Comparison of ENCODE assay signal across 13 cellular contexts in the genomic region with DNA sequence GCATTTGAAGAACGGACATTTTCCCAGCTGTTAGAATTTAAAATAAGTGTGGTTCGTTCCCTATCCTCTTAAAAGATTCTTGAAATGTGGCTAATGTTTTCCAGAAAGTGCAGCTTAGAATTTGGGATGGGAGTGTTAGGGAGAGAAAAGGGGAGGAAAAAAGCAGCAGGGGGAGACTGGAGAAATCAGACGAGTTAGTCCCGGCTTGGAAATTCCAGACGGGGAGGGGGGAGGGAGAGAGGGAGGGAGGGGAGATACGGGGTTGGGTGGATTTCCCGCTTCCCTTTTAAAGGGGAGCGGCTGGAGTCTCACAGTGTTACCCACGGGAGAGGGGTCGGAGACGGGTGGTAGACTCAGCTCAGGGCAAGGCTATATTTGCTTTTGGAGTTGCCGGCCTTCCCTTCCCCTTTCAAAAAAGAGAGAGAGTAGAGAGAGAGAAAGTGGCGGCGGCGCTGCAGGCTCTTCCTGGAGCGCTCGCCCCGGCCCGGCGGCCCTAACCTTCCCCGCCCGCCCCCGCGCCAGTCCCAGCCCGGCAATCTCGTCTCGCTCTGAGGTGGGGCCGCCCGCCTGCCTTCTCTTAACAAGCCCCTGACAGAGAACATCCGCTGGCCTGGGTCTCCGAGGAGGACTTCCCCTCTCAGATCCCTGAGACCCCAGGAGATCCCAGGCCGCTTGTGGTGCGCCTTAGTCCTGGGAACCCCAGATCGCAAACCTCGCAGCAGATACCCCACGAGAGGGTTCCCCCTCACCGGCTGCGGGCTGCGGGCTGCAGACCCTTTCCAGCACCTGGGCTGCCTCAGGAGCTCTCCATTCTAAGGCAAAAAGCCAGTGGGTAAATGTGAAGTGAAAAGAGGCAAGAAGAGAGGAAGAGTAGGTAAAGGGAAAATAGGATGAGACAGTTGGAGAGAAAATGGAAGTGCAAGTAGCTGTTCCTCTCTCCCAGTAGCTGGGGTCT. TPM values are rescaled to one million over a fixed set of nuclear protein-coding genes. Genes with fewer than 3 reads are reported as not detected.
DNase-seq lines count a peak whose midpoint lies in the region; ATAC-seq and TF ChIP-seq lines count a peak whose summit lies in the region.
"Had no signal": no experiment of that assay in that cellular context is flagged by ENCODE, and none has a peak within 500 bp of the region (broad histone marks: within the 10 kb centered on the region; RNA-seq: fewer than 3 reads in every experiment).

No MANE protein-coding gene starts in this region.

- no peaks in the 10 kb centered on the region for H3K79me2 ChIP-seq in MM.1S (ENCODE audit: low read length)

- peak; percentile 39 for ATAC-seq in activated CD8-positive, alpha-beta T cell treated with anti-CD3 and anti-CD28 coated beads for 36 hours
- ATAC-seq in activated CD8-positive, alpha-beta T cell treated with anti-CD3 and anti-CD28 coated beads, Interleukin-2, amount 10 ng/mL, durations not matched to agents 7 days and 5 days: no peak
- no peak for ATAC-seq in stimulated activated naive CD8-positive, alpha-beta T cell treated with anti-CD3 and anti-CD28 coated beads, Interleukin-15, Interleukin-2, amounts not matched to agents 100 U/mL and 50 U/mL, for 24 hours
- no peak for ATAC-seq in heart right ventricle

- no peaks in the 10 kb centered on the region for H3K9me3 Mint-ChIP-seq in activated CD8-positive, alpha-beta T cell treated with anti-CD3 and anti-CD28 coated beads for 36 hours
- no peaks in the 10 kb centered on the region for H3K9me3 Mint-ChIP-seq in activated CD8-positive, alpha-beta T cell treated with anti-CD3 and anti-CD28 coated beads, Interleukin-2, amount 10 ng/mL, durations not matched to agents 7 days and 5 days (ENCODE audit: insufficient read depth)

- peaks cover 72% of the 10 kb centered on the region for H3K27me3 Mint-ChIP-seq in activated CD8-positive, alpha-beta T cell treated with anti-CD3 and anti-CD28 coated beads for 36 hours
- peaks cover 80% of the 10 kb centered on the region for H3K27me3 Mint-ChIP-seq in activated CD8-positive, alpha-beta T cell treated with anti-CD3 and anti-CD28 coated beads, Interleukin-2, amount 10 ng/mL, durations not matched to agents 7 days and 5 days (ENCODE audit: low read depth)

- H3K4me1 ChIP-seq in iPS DF 6.9 (ENCODE audit: control insufficient read depth, insufficient read depth, low read length) (peaks cover 2% of the 10 kb centered on the region; the same call in 1 of the 2 replicates), heart right ventricle (no peaks in the 10 kb centered on the region), MM.1S (ENCODE audit: low read length) (no peaks in the 10 kb centered on the region)
- H3K4me1 ChIP-seq: colonic mucosa had no signal

- H3K27ac Mint-ChIP-seq in activated CD8-positive, alpha-beta T cell treated with anti-CD3 and anti-CD28 coated beads for 36 hours: no peak overlapping the region
- H3K27ac Mint-ChIP-seq in activated CD8-positive, alpha-beta T cell treated with anti-CD3 and anti-CD28 coated beads, Interleukin-2, amount 10 ng/mL, durations not matched to agents 7 days and 5 days: no peak overlapping the region

- no CpG with 5 or more reads among the region's 39 CpGs for WGBS in iPS DF 6.9 (ENCODE audit: insufficient coverage, insufficient read length)
- 7 to 9% methylated on average over 38 to 39 of the region's 39 CpGs for WGBS in heart right ventricle, 2 donors

- TF ChIP-seq CTCF in activated CD8-positive, alpha-beta T cell treated with anti-CD3 and anti-CD28 coated beads for 36 hours (IDR thresholded peaks at IDR 0.05): no peak
- TF ChIP-seq CTCF in WI38 (IDR thresholded peaks at IDR 0.05; ENCODE audit: low read depth, low read length) (no peak), heart right ventricle (IDR thresholded peaks at IDR 0.05) (no peak), MM.1S (IDR thresholded peaks at IDR 0.05; ENCODE audit: low read length) (no peak), GM13976 (IDR thresholded peaks at IDR 0.05; ENCODE audit: borderline replicate concordance, control extremely low read depth, extremely low read depth, insufficient read depth, missing control alignments) (no peak)

- no peaks in the 10 kb centered on the region for H3K9me3 ChIP-seq in iPS DF 6.9 (ENCODE audit: control insufficient read depth, insufficient read depth, low read length)
- no peaks in the 10 kb centered on the region for H3K9me3 ChIP-seq in heart right ventricle
- no peaks in the 10 kb centered on the region for H3K9me3 ChIP-seq in MM.1S (replicated peaks; ENCODE audit: insufficient read depth, low read length)
- H3K9me3 ChIP-seq: colonic mucosa had no signal

- H3K9ac ChIP-seq in MM.1S (ENCODE audit: low read length): no peak overlapping the region

- H3K36me3 ChIP-seq in iPS DF 6.9 (ENCODE audit: control insufficient read depth, insufficient read depth, low read length): peaks cover 3% of the 10 kb centered on the region; the same call in 1 of the 2 replicates
- H3K36me3 ChIP-seq in heart right ventricle: no peaks in the 10 kb centered on the region
- no peaks in the 10 kb centered on the region for H3K36me3 ChIP-seq in MM.1S (replicated peaks; ENCODE audit: insufficient read depth, low read length)
- H3K36me3 ChIP-seq: colonic mucosa had no signal

- H3K27ac ChIP-seq in iPS DF 6.9 (ENCODE audit: low read length): no peak overlapping the region
- H3K27ac ChIP-seq in heart right ventricle: no peak overlapping the region
- H3K27ac ChIP-seq in MM.1S (ENCODE audit: low read length): no peak overlapping the region
- H3K27ac ChIP-seq: colonic mucosa had no signal

- H3K4me3 ChIP-seq in WI38 (ENCODE audit: low read depth, low read length): peak overlapping the region; percentile 56
- peak overlapping the region; percentile 67; the same call in 1 of the 2 replicates for H3K4me3 ChIP-seq in iPS DF 6.9 (ENCODE audit: low read length)
- no peak overlapping the region for H3K4me3 ChIP-seq in heart right ventricle
- H3K4me3 ChIP-seq in MM.1S (ENCODE audit: low read length): no peak overlapping the region
- H3K4me3 ChIP-seq: colonic mucosa had no signal

- H3K9me2 ChIP-seq in MM.1S (replicated peaks; ENCODE audit: insufficient read depth, low read length): no peaks in the 10 kb centered on the region

- H3K4me3 Mint-ChIP-seq in activated CD8-positive, alpha-beta T cell treated with anti-CD3 and anti-CD28 coated beads for 36 hours: no peak overlapping the region
- no peak overlapping the region for H3K4me3 Mint-ChIP-seq in activated CD8-positive, alpha-beta T cell treated with anti-CD3 and anti-CD28 coated beads, Interleukin-2, amount 10 ng/mL, durations not matched to agents 7 days and 5 days

- DNase-seq in activated CD8-positive, alpha-beta T cell treated with anti-CD3 and anti-CD28 coated beads for 36 hours: peak; percentile 31
- no peak for DNase-seq in activated CD8-positive, alpha-beta T cell treated with anti-CD3 and anti-CD28 coated beads, Interleukin-2, amount 10 ng/mL, durations not matched to agents 7 days and 5 days
- DNase-seq in iPS DF 6.9 (ENCODE audit: low read depth, low spot score): no peak
- peak; percentile 27 for DNase-seq in stimulated activated naive CD8-positive, alpha-beta T cell treated with anti-CD3 and anti-CD28 coated beads, Interleukin-15, Interleukin-2, amounts not matched to agents 100 U/mL and 50 U/mL, for 24 hours
- no peak for DNase-seq in heart right ventricle
- DNase-seq in MM.1S: no peak
- DNase-seq in GM13976 (ENCODE audit: low spot score): no peak
- DNase-seq: colonic mucosa; NCI-H2029; Right ventricle myocardium superior; stimulated activated CD8-positive, alpha-beta memory T cell treated with anti-CD3 and anti-CD28 coated beads, Interleukin-4, amount 100 ng/mL, for 48 hours had no signal

- no peaks in the 10 kb centered on the region for H3K36me3 Mint-ChIP-seq in activated CD8-positive, alpha-beta T cell treated with anti-CD3 and anti-CD28 coated beads for 36 hours (ENCODE audit: low read depth)
- no peaks in the 10 kb centered on the region for H3K36me3 Mint-ChIP-seq in activated CD8-positive, alpha-beta T cell treated with anti-CD3 and anti-CD28 coated beads, Interleukin-2, amount 10 ng/mL, durations not matched to agents 7 days and 5 days (ENCODE audit: low read depth)

- CTCF ChIA-PET in activated CD8-positive, alpha-beta T cell treated with anti-CD3 and anti-CD28 coated beads for 36 hours (lab: Charles Lee): interaction anchor here (1.2 to 1.8 kb wide), 4 partner anchors 29 to 32 kb away, joined by 3 to 5 read pairs (median 3); no protein-coding TSS in a partner anchor
- CTCF ChIA-PET in activated CD8-positive, alpha-beta T cell treated with anti-CD3 and anti-CD28 coated beads, Interleukin-2, amount 10 ng/mL, durations not matched to agents 7 days and 5 days (lab: Charles Lee): interaction anchor here (0.6 to 1.4 kb wide), 2 partner anchors 11 to 235 kb away, joined by 3 read pairs; no protein-coding TSS in a partner anchor

- H3K4me1 Mint-ChIP-seq in activated CD8-positive, alpha-beta T cell treated with anti-CD3 and anti-CD28 coated beads for 36 hours (ENCODE audit: low read depth): peaks cover under 1% of the 10 kb centered on the region
- peaks cover under 1% of the 10 kb centered on the region for H3K4me1 Mint-ChIP-seq in activated CD8-positive, alpha-beta T cell treated with anti-CD3 and anti-CD28 coated beads, Interleukin-2, amount 10 ng/mL, durations not matched to agents 7 days and 5 days (ENCODE audit: low read depth)

- H3K27me3 ChIP-seq in iPS DF 6.9 (ENCODE audit: control insufficient read depth, insufficient read depth, low read length) (no peaks in the 10 kb centered on the region), heart right ventricle (peaks cover 14 to 100% (median 99%) of the 10 kb centered on the region in 7 donors), MM.1S (replicated peaks; ENCODE audit: insufficient read depth, low read length) (peaks cover 99% of the 10 kb centered on the region)

- no peaks in the 10 kb centered on the region for H3F3A ChIP-seq in MM.1S (ENCODE audit: insufficient read depth, low read length)

- no peaks in the 10 kb centered on the region for H4K20me1 ChIP-seq in MM.1S (ENCODE audit: insufficient read depth, low read length)

- POLR2A ChIA-PET in activated CD8-positive, alpha-beta T cell treated with anti-CD3 and anti-CD28 coated beads for 36 hours (lab: Charles Lee): interaction anchor here (0.6 kb wide), 1 partner anchor 9 kb away, joined by 3 read pairs; no protein-coding TSS in a partner anchor
- POLR2A ChIA-PET in activated CD8-positive, alpha-beta T cell treated with anti-CD3 and anti-CD28 coated beads, Interleukin-2, amount 10 ng/mL, durations not matched to agents 7 days and 5 days (lab: Charles Lee): no interaction called here

- in situ Hi-C loops in GM13976 (cut with MboI; ENCODE audit: low sequenced_read_pairs, unreplicated experiment): no loop called here

- intact Hi-C loops in activated CD8-positive, alpha-beta T cell treated with anti-CD3 and anti-CD28 coated beads for 36 hours (cut with micrococcal nuclease): no loop called here
- intact Hi-C loops in heart right ventricle (cut with DNase I): loop anchor here in 1 of 10 donors (2.0 kb wide), 1 partner anchor 17 kb away; no protein-coding TSS in a partner anchor

- no peak overlapping the region for H2AFZ ChIP-seq in MM.1S (ENCODE audit: low read length)

- H3K4me2 ChIP-seq in MM.1S (ENCODE audit: low read depth, low read length): no peak overlapping the region; the same call in 1 of the 2 replicates

RNA-seq across cellular contexts. Expression of gene IGF2BP1, which starts 6.6 kb away (rescaled TPM):
- total RNA-seq in activated CD8-positive, alpha-beta T cell treated with anti-CD3 and anti-CD28 coated beads for 36 hours: under 1 TPM; 0.18 to 0.51 TPM
- total RNA-seq in activated CD8-positive, alpha-beta T cell treated with anti-CD3 and anti-CD28 coated beads, Interleukin-2, amount 10 ng/mL, durations not matched to agents 7 days and 5 days: not detected
- not detected for total RNA-seq in heart right ventricle
- polyA plus RNA-seq in heart right ventricle: under 1 TPM in 1 of 2 donors, not detected in 1; 0.01 TPM
- total RNA-seq: Right ventricle myocardium superior had no signal

RNA-seq across cellular contexts. Expression of gene GIP, which starts 35.4 kb away (rescaled TPM):
- total RNA-seq in activated CD8-positive, alpha-beta T cell treated with anti-CD3 and anti-CD28 coated beads for 36 hours: not detected
- total RNA-seq in activated CD8-positive, alpha-beta T cell treated with anti-CD3 and anti-CD28 coated beads, Interleukin-2, amount 10 ng/mL, durations not matched to agents 7 days and 5 days: not detected
- total RNA-seq in heart right ventricle: not detected
- not detected for polyA plus RNA-seq in heart right ventricle
- total RNA-seq: colonic mucosa, renal cortical epithelial cell, Right ventricle myocardium superior had no signal

RNA-seq across cellular contexts. Expression of gene SNF8, which starts 59.2 kb away (rescaled TPM):
- 10 to 100 TPM; 87.5 to 99.7 TPM for total RNA-seq in activated CD8-positive, alpha-beta T cell treated with anti-CD3 and anti-CD28 coated beads for 36 hours
- total RNA-seq in activated CD8-positive, alpha-beta T cell treated with anti-CD3 and anti-CD28 coated beads, Interleukin-2, amount 10 ng/mL, durations not matched to agents 7 days and 5 days: 100 to 1,000 TPM; 124 to 125 TPM
- 100 to 1,000 TPM in 6 of 10 donors, 10 to 100 TPM in 4; 90.0 to 111 (median 104) TPM for total RNA-seq in heart right ventricle
- polyA plus RNA-seq in heart right ventricle: 100 to 1,000 TPM; 176 to 196 TPM

Comparison
In these comparisons a context has a peak if more than half of its experiments do, and no peak if none do; other contexts are left out.
1. DNase-seq: peak in activated CD8-positive, alpha-beta T cell treated with anti-CD3 and anti-CD28 coated beads for 36 hours (single experiment) and stimulated activated naive CD8-positive, alpha-beta T cell treated with anti-CD3 and anti-CD28 coated beads, Interleukin-15, Interleukin-2, amounts not matched to agents 100 U/mL and 50 U/mL, for 24 hours (single experiment); none in activated CD8-positive, alpha-beta T cell treated with anti-CD3 and anti-CD28 coated beads, Interleukin-2, amount 10 ng/mL, durations not matched to agents 7 days and 5 days (single experiment), iPS DF 6.9 (single experiment), heart right ventricle (0 of 2), MM.1S (single experiment) and GM13976 (single experiment).
2. H3K4me3 ChIP-seq: peak in WI38 (single experiment) and iPS DF 6.9 (single experiment); none in heart right ventricle (0 of 10) and MM.1S (single experiment).